8 cellular contexts compared by ENCODE assay signal in the genomic region with DNA sequence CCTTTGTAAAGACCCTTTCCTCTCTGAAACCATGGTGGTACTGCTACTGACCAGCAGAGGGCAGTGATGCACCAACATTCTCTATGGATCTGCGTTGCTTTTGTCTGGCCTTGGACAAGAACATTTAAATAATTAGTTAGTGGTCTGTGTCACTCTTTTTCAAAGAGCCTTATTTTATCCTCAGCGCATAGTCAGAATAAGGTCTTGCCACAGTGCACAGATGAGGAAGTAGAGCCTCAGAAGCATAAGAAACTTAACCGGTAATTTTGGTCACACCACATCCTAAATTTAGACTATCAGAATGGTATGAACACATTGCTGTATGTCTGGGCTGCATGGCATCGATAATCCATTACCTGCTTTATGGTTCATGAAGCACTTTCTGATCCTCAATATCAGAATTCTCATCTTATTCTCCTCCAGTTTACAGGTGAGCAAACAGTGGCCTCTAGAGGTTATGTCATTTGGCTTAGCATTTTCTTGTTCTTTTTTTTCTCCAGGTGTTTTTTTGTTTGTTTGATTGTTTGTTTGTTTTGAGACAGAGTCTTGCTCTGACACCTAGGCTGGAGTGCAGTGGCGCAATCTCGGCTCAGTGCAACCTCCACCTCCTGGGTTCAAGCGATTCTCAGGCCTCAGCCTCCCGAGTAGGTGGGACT. TPM values are rescaled to one million over a fixed set of nuclear protein-coding genes. Genes with fewer than 3 reads are reported as not detected.
DNase-seq lines count a peak whose midpoint lies in the region; ATAC-seq and TF ChIP-seq lines count a peak whose summit lies in the region.

No MANE protein-coding gene starts in this region.

- H3K27ac Mint-ChIP-seq in T-helper 2 cell treated with Interferon-gamma antibody and Interleukin-4, amounts not matched to agents 5 μg/mL and 100 μg/mL, for 36 hours = peak overlapping the region; percentile 8

- H3K4me1 Mint-ChIP-seq in T-helper 2 cell treated with Interferon-gamma antibody and Interleukin-4, amounts not matched to agents 5 μg/mL and 100 μg/mL, for 36 hours (ENCODE audit: low read depth) = peaks cover 10% of the 10 kb centered on the region

- peak; percentile 59 for DNase-seq in activated gamma-delta T cell treated with Interleukin-2 at 50 U/mL for 16 hours
- no peak for DNase-seq in activated gamma-delta T cell (lab: John Stamatoyannopoulos, UW)
- DNase-seq in NCI-H1694 (lab: John Stamatoyannopoulos, UW) = peak; percentile 62
- peak; percentile 49 for DNase-seq in T-helper 2 cell treated with Interferon-gamma antibody and Interleukin-4, amounts not matched to agents 5 μg/mL and 100 μg/mL, for 36 hours (ENCODE audit: low spot score)
- DNase-seq in astrocyte of the spinal cord (ENCODE audit: low read depth, low spot score) = peak; percentile 76
- DNase-seq in iPS DF 4.7 (ENCODE audit: extremely low read depth, low spot score) = peak; percentile 84
- DNase-seq in spleen = peak; percentile 80

- H3K27ac ChIP-seq in spleen = peak overlapping the region in 7 of 8 donors; percentile 16 to 69 (median 56)

- no peaks in the 10 kb centered on the region for H3K27me3 Mint-ChIP-seq in T-helper 2 cell treated with Interferon-gamma antibody and Interleukin-4, amounts not matched to agents 5 μg/mL and 100 μg/mL, for 36 hours (ENCODE audit: low read depth)

- H3K9me3 Mint-ChIP-seq in T-helper 2 cell treated with Interferon-gamma antibody and Interleukin-4, amounts not matched to agents 5 μg/mL and 100 μg/mL, for 36 hours = no peaks in the 10 kb centered on the region

- no peak for TF ChIP-seq POLR2A in spleen (IDR thresholded peaks at IDR 0.05)

- H3K27me3 ChIP-seq in spleen (replicated peaks in 1 of 7) = no peaks in the 10 kb centered on the region

- H3K4me1 ChIP-seq in spleen = peaks cover 10 to 24% (median 13%) of the 10 kb centered on the region in 6 donors

- peak overlapping the region; percentile 20 for H3K4me3 Mint-ChIP-seq in T-helper 2 cell treated with Interferon-gamma antibody and Interleukin-4, amounts not matched to agents 5 μg/mL and 100 μg/mL, for 36 hours

- in situ Hi-C loops in astrocyte of the spinal cord (cut with HindIII; ENCODE audit: low sequenced_read_pairs) = no loop called here

- no peaks in the 10 kb centered on the region for H3K36me3 ChIP-seq in spleen

- ATAC-seq in HG02852 (IDR thresholded peaks at IDR 0.05; ENCODE audit: unreplicated experiment) = peak; percentile 89

- H3K4me3 ChIP-seq in astrocyte of the spinal cord (ENCODE audit: low read depth, low read length) (no peak overlapping the region), spleen (peak overlapping the region in 1 of 8 donors; percentile 1)

- no peaks in the 10 kb centered on the region for H3K36me3 Mint-ChIP-seq in T-helper 2 cell treated with Interferon-gamma antibody and Interleukin-4, amounts not matched to agents 5 μg/mL and 100 μg/mL, for 36 hours (ENCODE audit: low read depth)

- peak; percentile 87 for TF ChIP-seq CTCF in astrocyte of the spinal cord (IDR thresholded peaks at IDR 0.05; ENCODE audit: low read depth, low read length)
- TF ChIP-seq CTCF in spleen (IDR thresholded peaks at IDR 0.05 in 8 of 11, conservative IDR thresholded peaks at IDR 0.05 in 3 of 11) = peak; percentile 80 to 93 (median 88)

- intact Hi-C loops in spleen (cut with DNase I; ENCODE audit: low total_unique reads) = loop anchor here (10.0 kb wide), 1 partner anchor 144 kb away; no protein-coding TSS in a partner anchor

- no peaks in the 10 kb centered on the region for H3K9me3 ChIP-seq in spleen

- 31 to 41% (median 40%) methylated on average over 8 of the region's 8 CpGs for WGBS in spleen, 5 donors

RNA-seq across cellular contexts. Expression of gene IFT81, which starts 23.7 kb away (rescaled TPM):
- total RNA-seq in spleen = 10 to 100 TPM in 1 of 7 donors, 1 to 10 TPM in 6; 4.5 to 10.1 (median 6.3) TPM
- polyA plus RNA-seq in spleen = 1 to 10 TPM; 1.8 to 2.9 (median 2.8) TPM

RNA-seq across cellular contexts. Expression of gene C12orf76, which starts 52.1 kb away (rescaled TPM):
- 10 to 100 TPM; 12.9 to 19.9 (median 17.8) TPM for total RNA-seq in spleen
- 10 to 100 TPM; 15.2 to 21.5 (median 16.4) TPM for polyA plus RNA-seq in spleen
